ENCODE assay signal across 14 cellular contexts in the genomic region with DNA sequence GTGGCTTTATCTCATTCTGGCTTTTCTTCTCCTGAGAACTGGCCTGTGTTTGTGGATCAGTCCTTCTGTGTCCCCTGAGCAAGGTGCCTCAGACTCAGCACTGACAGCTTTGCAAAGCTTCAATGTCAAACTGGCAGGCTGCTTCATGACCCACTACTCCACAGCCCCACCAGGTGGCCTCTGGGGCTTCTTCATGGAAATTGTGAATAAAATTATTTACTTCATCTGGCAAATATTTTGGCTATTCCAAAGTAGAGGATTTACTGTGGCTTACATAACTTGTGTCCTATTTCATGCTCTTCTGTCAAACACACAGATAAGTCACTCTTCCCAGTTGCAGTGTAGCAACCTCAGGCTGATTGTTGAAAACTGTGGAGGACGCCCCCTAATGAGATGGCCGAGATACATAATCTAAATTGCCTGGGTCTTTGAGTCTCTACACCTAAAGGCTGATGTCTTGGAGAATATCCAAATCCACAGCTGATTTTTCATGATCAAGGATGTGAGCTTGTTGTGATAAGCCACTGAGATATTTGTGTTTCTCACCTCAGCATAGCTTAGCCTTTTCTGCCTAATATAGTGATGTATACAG.
DNase-seq lines count a peak whose midpoint lies in the region; ATAC-seq and TF ChIP-seq lines count a peak whose summit lies in the region.
"Had no signal": no experiment of that assay in that cellular context is flagged by ENCODE, and none has a peak within 500 bp of the region (broad histone marks: within the 10 kb centered on the region; RNA-seq: fewer than 3 reads in every experiment).

No MANE protein-coding gene starts in this region.

- H3K4me3 ChIP-seq in SU-DHL-6 (ENCODE audit: insufficient read depth, low read length, poor library complexity, severe bottlenecking) = no peak overlapping the region

- no peak overlapping the region for H3K27ac Mint-ChIP-seq in immature natural killer cell

- no peak overlapping the region for H3K27ac ChIP-seq in SU-DHL-6 (ENCODE audit: low read depth, low read length)
- H3K27ac ChIP-seq: parathyroid adenoma had no signal

- H3K27me3 Mint-ChIP-seq in immature natural killer cell (ENCODE audit: low read depth in 3 of 3) = peaks cover 0 to 2% (median 1%) of the 10 kb centered on the region in 3 donors

- no peak overlapping the region for H3K9ac ChIP-seq in SU-DHL-6 (ENCODE audit: low read length)
- H3K9ac ChIP-seq: parathyroid adenoma had no signal

- H4K20me1 ChIP-seq in SU-DHL-6 (ENCODE audit: low read depth, low read length) = no peaks in the 10 kb centered on the region

- ATAC-seq in HG03175 (IDR thresholded peaks at IDR 0.05; ENCODE audit: unreplicated experiment) (peak; percentile 54), left ventricle myocardium superior (peak; percentile 90)

- no peak overlapping the region for H3K4me2 ChIP-seq in SU-DHL-6 (ENCODE audit: low read depth, low read length, poor library complexity, severe bottlenecking)

- intact Hi-C loops in left ventricle myocardium superior (cut with micrococcal nuclease) = no loop called here

- in situ Hi-C loops in ACHN (cut with HindIII; ENCODE audit: low pct_ligation_motif_present, low pct_unique_long_range_greater_than_20kb, low sequenced_read_pairs) = no loop called here

- no peak overlapping the region for H3K4me3 Mint-ChIP-seq in immature natural killer cell

- no peaks in the 10 kb centered on the region for H3K9me3 ChIP-seq in SU-DHL-6 (ENCODE audit: insufficient read depth, low read length)

- DNase-seq in ACHN (peak; percentile 9), left ventricle myocardium superior (peak; percentile 46), KG1 (lab: John Stamatoyannopoulos, UW) (no peak), midbrain (lab: John Stamatoyannopoulos, UW) (no peak), immature natural killer cell (no peak)
- DNase-seq in stimulated activated naive CD4-positive, alpha-beta T cell (lab: John Stamatoyannopoulos, UW) = no peak
- DNase-seq: activated CD8-positive, alpha-beta memory T cell treated with anti-CD3 and anti-CD28 coated beads, Interleukin-2, amount 50 U/mL, for 48 hours; H7; kidney glomerular epithelial cell; stimulated activated CD4-positive, alpha-beta T cell treated with anti-CD3 and anti-CD28 coated beads, Interleukin-4, amount 100 ng/mL, for 4 hours; T1000 had no signal

- peak; percentile 39 for TF ChIP-seq CTCF in SU-DHL-6 (IDR thresholded peaks at IDR 0.05; ENCODE audit: insufficient read depth, low read length, poor library complexity, severe bottlenecking)

- H3K9me3 Mint-ChIP-seq in immature natural killer cell = peaks cover 4 to 30% (median 18%) of the 10 kb centered on the region in 6 donors

- H3K27me3 ChIP-seq in SU-DHL-6 (ENCODE audit: low read length) = no peaks in the 10 kb centered on the region

- no peaks in the 10 kb centered on the region for H3K79me2 ChIP-seq in SU-DHL-6 (ENCODE audit: insufficient read depth, low read length)
- H3K79me2 ChIP-seq: parathyroid adenoma had no signal

- no peak overlapping the region for H2AFZ ChIP-seq in SU-DHL-6 (ENCODE audit: low read depth, low read length, severe bottlenecking)
- H2AFZ ChIP-seq: parathyroid adenoma had no signal

- H3K4me1 Mint-ChIP-seq in immature natural killer cell = no peaks in the 10 kb centered on the region

- peaks cover 0 to 3% (median 0%) of the 10 kb centered on the region in 3 donors for H3K36me3 Mint-ChIP-seq in immature natural killer cell

- H3K9me2 ChIP-seq in SU-DHL-6 (replicated peaks; ENCODE audit: insufficient read depth, low read length) = no peaks in the 10 kb centered on the region

- H3F3A ChIP-seq in SU-DHL-6 (ENCODE audit: insufficient read depth) = no peaks in the 10 kb centered on the region

- H3K36me3 ChIP-seq in SU-DHL-6 (ENCODE audit: low read length) = no peaks in the 10 kb centered on the region

Comparison
In these comparisons a context has a peak if more than half of its experiments do, and no peak if none do; other contexts are left out.
1. DNase-seq: peak in ACHN (single experiment) and left ventricle myocardium superior (single experiment); none in KG1 (single experiment), stimulated activated naive CD4-positive, alpha-beta T cell (0 of 6), midbrain (single experiment) and immature natural killer cell (0 of 3).